Comparison of ENCODE assay signal across 20 cellular contexts in genomic region chr7:4208586-4208985, GRCh38.
A peak's percentile ranks its signal among the peaks of the same experiment; 100 is the strongest.
DNase-seq lines count a peak whose midpoint lies in the region; ATAC-seq and TF ChIP-seq lines count a peak whose summit lies in the region.
"Had no signal": no experiment of that assay in that cellular context is flagged by ENCODE, and none has a peak within 500 bp of the region (broad histone marks: within the 10 kb centered on the region; RNA-seq: fewer than 3 reads in every experiment).

No MANE protein-coding gene starts in this region.

- no peak overlapping the region for H3K27ac ChIP-seq in neuronal stem cell (replicated peaks; ENCODE audit: low read length)
- H3K27ac ChIP-seq in spleen: no peak overlapping the region
- no peak overlapping the region for H3K27ac ChIP-seq in hepatocyte
- H3K27ac ChIP-seq: 22Rv1, BLaER1 had no signal

- H3K79me2 ChIP-seq in hepatocyte: no peaks in the 10 kb centered on the region

- peaks cover 0 to 9% of the 10 kb centered on the region in 2 donors for H3K36me3 ChIP-seq in neuronal stem cell (replicated peaks in 1 of 2; ENCODE audit: control insufficient read depth in 2 of 2, insufficient read depth in 2 of 2, low read length in 2 of 2)
- peaks cover 0 to 22% (median 4%) of the 10 kb centered on the region in 6 donors for H3K36me3 ChIP-seq in spleen
- no peaks in the 10 kb centered on the region for H3K36me3 ChIP-seq in hepatocyte (replicated peaks; ENCODE audit: insufficient read depth, low read depth)
- H3K36me3 ChIP-seq: BLaER1 had no signal

- no peak overlapping the region for H2BK12ac ChIP-seq in neuronal stem cell (ENCODE audit: low read length)

- H3K4me2 ChIP-seq in neuronal stem cell (ENCODE audit: insufficient read depth, low read length, poor library complexity, severe bottlenecking) (no peak overlapping the region), hepatocyte (no peak overlapping the region)
- H3K4me2 ChIP-seq: BLaER1 had no signal

- H3K27me3 Mint-ChIP-seq in stimulated activated naive CD8-positive, alpha-beta T cell treated with anti-CD3 and anti-CD28 coated beads, Interleukin-15, amount 100 ng/mL, for 72 hours: no peaks in the 10 kb centered on the region
- H3K27me3 Mint-ChIP-seq: B cell; CD4-positive, alpha-beta T cell had no signal

- DNase-seq in stimulated activated naive CD8-positive, alpha-beta T cell treated with anti-CD3 and anti-CD28 coated beads, Interleukin-15, amount 100 ng/mL, for 72 hours: no peak
- no peak for DNase-seq in stimulated activated naive CD8-positive, alpha-beta T cell treated with anti-CD3 and anti-CD28 coated beads, Interleukin-15, Interleukin-2, amounts not matched to agents 100 U/mL and 50 U/mL, for 24 hours
- DNase-seq in neuronal stem cell (ENCODE audit: low spot score) (no peak), spleen (peak; percentile 64), C1 segment of cervical spinal cord (lab: John Stamatoyannopoulos, UW) (no peak), hepatocyte (ENCODE audit: low spot score) (no peak)
- no peak for DNase-seq in activated effector memory CD4-positive, alpha-beta T cell treated with anti-CD3 and anti-CD28 coated beads, Interleukin-2, amount 50 U/mL, for 16 hours
- DNase-seq: CD4-positive, alpha-beta T cell; CD8-positive, alpha-beta memory T cell; DMS 273 treated with DMSO at 0.1 percent for 48 hours; DMS79; EL; GDM1; GOT3; HCEC 1CT had no signal

- peak overlapping the region; percentile 1 for H2AK5ac ChIP-seq in neuronal stem cell (ENCODE audit: low read depth, low read length)

- no peak overlapping the region for H2BK120ac ChIP-seq in neuronal stem cell (ENCODE audit: low read depth, low read length)

- H3K27me3 ChIP-seq in neuronal stem cell (ENCODE audit: control insufficient read depth in 3 of 3, insufficient read depth in 3 of 3, low read depth in 1 of 3, low read length in 3 of 3) (no peaks in the 10 kb centered on the region), spleen (replicated peaks in 1 of 7) (no peaks in the 10 kb centered on the region), hepatocyte (no peaks in the 10 kb centered on the region)
- H3K27me3 ChIP-seq: BLaER1 had no signal

- no peaks in the 10 kb centered on the region for H3K9me3 Mint-ChIP-seq in stimulated activated naive CD8-positive, alpha-beta T cell treated with anti-CD3 and anti-CD28 coated beads, Interleukin-15, amount 100 ng/mL, for 72 hours
- H3K9me3 Mint-ChIP-seq: CD4-positive, alpha-beta T cell; CD8-positive, alpha-beta memory T cell had no signal

- H3K14ac ChIP-seq in neuronal stem cell (ENCODE audit: low read length): no peak overlapping the region

- H2AFZ ChIP-seq in neuronal stem cell (ENCODE audit: low read length): no peak overlapping the region
- H2AFZ ChIP-seq in hepatocyte: no peak overlapping the region

- H3K4me3 ChIP-seq in neuronal stem cell (ENCODE audit: low read length in 2 of 2) (no peak overlapping the region), spleen (no peak overlapping the region), hepatocyte (no peak overlapping the region)
- H3K4me3 ChIP-seq: BLaER1, GM12878 had no signal

- H3K27ac Mint-ChIP-seq in stimulated activated naive CD8-positive, alpha-beta T cell treated with anti-CD3 and anti-CD28 coated beads, Interleukin-15, amount 100 ng/mL, for 72 hours: no peak overlapping the region
- H3K27ac Mint-ChIP-seq: B cell; CD14-positive monocyte; CD4-positive, alpha-beta T cell; CD8-positive, alpha-beta memory T cell had no signal

- H3K4me1 Mint-ChIP-seq in stimulated activated naive CD8-positive, alpha-beta T cell treated with anti-CD3 and anti-CD28 coated beads, Interleukin-15, amount 100 ng/mL, for 72 hours: no peaks in the 10 kb centered on the region
- H3K4me1 Mint-ChIP-seq: B cell; CD14-positive monocyte; CD8-positive, alpha-beta memory T cell had no signal

- H3K9me3 ChIP-seq in neuronal stem cell (replicated peaks in 1 of 2; ENCODE audit: control insufficient read depth in 2 of 2, insufficient read depth in 1 of 2, low read depth in 1 of 2, low read length in 2 of 2) (no peaks in the 10 kb centered on the region), spleen (no peaks in the 10 kb centered on the region), hepatocyte (ENCODE audit: low read depth) (no peaks in the 10 kb centered on the region)
- H3K9me3 ChIP-seq: BLaER1 had no signal

- H3K9me2 ChIP-seq in hepatocyte (replicated peaks; ENCODE audit: insufficient read depth): no peaks in the 10 kb centered on the region

- peak overlapping the region; percentile 2 for H3K18ac ChIP-seq in neuronal stem cell (ENCODE audit: low read length)

- no CpG with 5 or more reads among the region's 13 CpGs for WGBS in neuronal stem cell (ENCODE audit: extremely low coverage in 2 of 2, insufficient read length in 2 of 2, insufficient replicate concordance in 1 of 2), 2 donors
- 87 to 100% (median 93%) methylated on average over 1 to 13 of the region's 13 CpGs for WGBS in spleen, 5 donors
- 95% methylated on average over 13 of the region's 13 CpGs for WGBS in hepatocyte (ENCODE audit: low lambda C conversion rate, missing lambda C conversion rate)

- no peak for TF ChIP-seq CTCF in spleen (IDR thresholded peaks at IDR 0.05 in 8 of 11, conservative IDR thresholded peaks at IDR 0.05 in 3 of 11)
- no peak for TF ChIP-seq CTCF in hepatocyte (IDR thresholded peaks at IDR 0.05; ENCODE audit: poor library complexity)

- no peak overlapping the region for H3K4me3 Mint-ChIP-seq in stimulated activated naive CD8-positive, alpha-beta T cell treated with anti-CD3 and anti-CD28 coated beads, Interleukin-15, amount 100 ng/mL, for 72 hours
- H3K4me3 Mint-ChIP-seq: B cell; CD14-positive monocyte; CD4-positive, alpha-beta T cell; CD8-positive, alpha-beta memory T cell had no signal

- no peak overlapping the region for H2BK15ac ChIP-seq in neuronal stem cell (ENCODE audit: low read length)

- H3K23ac ChIP-seq in neuronal stem cell (ENCODE audit: low read depth, low read length, poor library complexity): no peak overlapping the region

- no peak overlapping the region for H3K9ac ChIP-seq in neuronal stem cell (ENCODE audit: low read depth, low read length, poor library complexity)
- H3K9ac ChIP-seq: BLaER1 had no signal

- H4K20me1 ChIP-seq in hepatocyte (ENCODE audit: insufficient read depth, poor library complexity, severe bottlenecking): no peaks in the 10 kb centered on the region
- H4K20me1 ChIP-seq: BLaER1 had no signal

- TF ChIP-seq POLR2A in spleen (IDR thresholded peaks at IDR 0.05): no peak

- H3K79me1 ChIP-seq in neuronal stem cell (ENCODE audit: low read depth, low read length): no peaks in the 10 kb centered on the region

- no peak overlapping the region for H2BK5ac ChIP-seq in neuronal stem cell (ENCODE audit: low read length)

- no peak overlapping the region for H3K4ac ChIP-seq in neuronal stem cell (ENCODE audit: low read length)

- ATAC-seq in stimulated activated naive CD8-positive, alpha-beta T cell treated with anti-CD3 and anti-CD28 coated beads, Interleukin-15, amount 100 ng/mL, for 72 hours: peak; percentile 24
- no peak for ATAC-seq in stimulated activated naive CD8-positive, alpha-beta T cell treated with anti-CD3 and anti-CD28 coated beads, Interleukin-15, Interleukin-2, amounts not matched to agents 100 U/mL and 50 U/mL, for 24 hours
- ATAC-seq: GM12878 had no signal

- intact Hi-C loops in spleen (cut with DNase I; ENCODE audit: low total_unique reads): no loop called here

- H3K4me1 ChIP-seq in neuronal stem cell (ENCODE audit: control insufficient read depth in 2 of 2, insufficient read depth in 1 of 2, low read depth in 1 of 2, low read length in 2 of 2) (no peaks in the 10 kb centered on the region), spleen (no peaks in the 10 kb centered on the region), hepatocyte (ENCODE audit: insufficient read depth) (no peaks in the 10 kb centered on the region)

- H4K8ac ChIP-seq in neuronal stem cell (ENCODE audit: low read depth, low read length): no peak overlapping the region

- H4K91ac ChIP-seq in neuronal stem cell (ENCODE audit: low read depth, low read length, poor library complexity): no peak overlapping the region
